Comparison of ENCODE assay signal across 1 cellular context in genomic region chr3:139574026-139574947, GRCh38.
TF ChIP-seq lines count a peak whose summit lies in the region.

No MANE protein-coding gene starts in this region.

TF ChIP-seq in HepG2, 621 proteins besides CTCF, POLR2A, EP300 and RAD21:
- TF ChIP-seq ZNF619 (CRISPR knock-in tag; IDR thresholded peaks at IDR 0.05), result no peak
- TF ChIP-seq SP4 (CRISPR knock-in tag; IDR thresholded peaks at IDR 0.05), result no peak
- no peak for TF ChIP-seq NR3C1 (CRISPR knock-in tag; IDR thresholded peaks at IDR 0.05)
- TF ChIP-seq ZNF776 (CRISPR knock-in tag; IDR thresholded peaks at IDR 0.05), result no peak
- TF ChIP-seq NR2F6 (IDR thresholded peaks at IDR 0.05), result no peak
- no peak for TF ChIP-seq NR2F6 (CRISPR knock-in tag; IDR thresholded peaks at IDR 0.05)
- no peak for TF ChIP-seq CEBPB (IDR thresholded peaks at IDR 0.05; ENCODE audit: borderline replicate concordance, low read depth, low read length)
- no peak for TF ChIP-seq ZNF3 (CRISPR knock-in tag; IDR thresholded peaks at IDR 0.05)
- TF ChIP-seq MXD3 (CRISPR knock-in tag; IDR thresholded peaks at IDR 0.05), result no peak
- no peak for TF ChIP-seq CSRNP2 (CRISPR knock-in tag; conservative IDR thresholded peaks at IDR 0.05; ENCODE audit: low read depth)
- TF ChIP-seq SRSF9 (IDR thresholded peaks at IDR 0.05; ENCODE audit: borderline replicate concordance, insufficient read depth, low read depth, low read length, poor library complexity, severe bottlenecking), result no peak
- no peak for TF ChIP-seq ZBTB49 (CRISPR knock-in tag; IDR thresholded peaks at IDR 0.05; ENCODE audit: borderline replicate concordance)
- no peak for TF ChIP-seq ZNF496 (CRISPR knock-in tag; IDR thresholded peaks at IDR 0.05; ENCODE audit: insufficient replicate concordance)
- TF ChIP-seq ZNF782 (CRISPR knock-in tag; IDR thresholded peaks at IDR 0.05; ENCODE audit: borderline replicate concordance), result no peak
- no peak for TF ChIP-seq USF2 (IDR thresholded peaks at IDR 0.05; ENCODE audit: low read depth, low read length)
- no peak for TF ChIP-seq USF2 (CRISPR knock-in tag; IDR thresholded peaks at IDR 0.05; ENCODE audit: borderline replicate concordance)
